Comparison of ENCODE assay signal across 26 cellular contexts in the genomic region with DNA sequence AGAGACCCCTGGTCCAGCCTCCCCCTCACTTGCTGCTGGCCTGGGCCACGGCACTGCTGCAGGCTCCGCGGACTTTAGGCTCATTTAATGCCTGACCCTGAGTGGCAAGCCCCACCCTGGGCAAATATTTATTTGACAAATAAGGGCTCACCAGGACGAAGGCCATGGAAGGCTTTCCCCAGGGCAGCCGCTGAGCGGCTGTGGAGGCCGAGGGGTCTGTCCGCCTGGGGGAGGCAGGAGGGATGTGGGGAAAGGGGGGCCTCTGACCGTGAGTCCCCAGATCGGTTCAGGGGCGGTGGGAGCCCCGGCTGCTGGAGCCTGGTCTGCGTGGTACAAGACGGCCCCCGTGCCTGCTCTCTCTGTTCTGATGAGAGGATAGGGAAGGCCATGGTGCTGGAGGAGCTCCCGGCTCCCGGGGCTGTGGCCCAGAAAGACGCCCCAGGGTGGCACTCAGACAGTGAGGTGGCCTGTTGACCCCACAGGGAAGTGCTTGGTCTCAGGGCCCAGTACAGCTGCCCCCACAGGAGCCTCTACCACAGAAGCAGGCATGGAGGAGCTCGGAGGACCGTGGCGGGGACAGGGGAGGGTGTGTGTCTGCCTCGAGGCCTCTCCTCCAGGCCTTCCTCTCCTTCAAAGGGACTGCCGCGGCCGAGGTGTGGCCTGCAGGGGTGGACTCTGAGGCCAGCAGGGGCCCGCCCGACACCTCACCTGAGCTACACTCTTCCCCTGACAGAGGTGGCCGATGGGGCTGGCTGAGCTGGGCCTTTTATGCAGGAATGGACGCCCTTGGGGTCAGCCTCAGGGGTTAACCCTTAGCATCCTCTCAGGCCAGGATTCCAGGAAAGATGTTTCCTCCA. TPM values are rescaled to one million over a fixed set of nuclear protein-coding genes. Genes with fewer than 3 reads are reported as not detected.
DNase-seq lines count a peak whose midpoint lies in the region; ATAC-seq and TF ChIP-seq lines count a peak whose summit lies in the region.
"Had no signal": no experiment of that assay in that cellular context is flagged by ENCODE, and none has a peak within 500 bp of the region (broad histone marks: within the 10 kb centered on the region; RNA-seq: fewer than 3 reads in every experiment).

No MANE protein-coding gene starts in this region.

- peak; percentile 70 for TF ChIP-seq EP300 in transverse colon (IDR thresholded peaks at IDR 0.05; ENCODE audit: low read depth)

- no peak overlapping the region for H3K27ac Mint-ChIP-seq in WTC11
- H3K27ac Mint-ChIP-seq: activated CD8-positive, alpha-beta T cell treated with anti-CD3 and anti-CD28 coated beads for 36 hours; activated naive CD4-positive, alpha-beta T cell treated with anti-CD3 and anti-CD28 coated beads for 36 hours; dendritic cell treated with granulocyte-macrophage colony-stimulating factor and Interleukin-4, amounts not matched to agents 40 ng/mL and 50 ng/mL, for 4 days; GM23338 had no signal

- CTCF ChIA-PET in WTC11 (lab: Charles Lee) (interaction anchor here (1.4 to 1.5 kb wide), 3 partner anchors 123 to 167 kb away, joined by 4 to 6 read pairs (median 5); no protein-coding TSS in a partner anchor), HEK293T (lab: Yijun Ruan, JAX) (no interaction called here)

- no peak for ATAC-seq in Right ventricle myocardium inferior
- ATAC-seq in left cardiac atrium, result no peak
- no peak for ATAC-seq in WTC11
- no peak for ATAC-seq in HG03432 (IDR thresholded peaks at IDR 0.05; ENCODE audit: unreplicated experiment)
- ATAC-seq: activated CD8-positive, alpha-beta T cell treated with anti-CD3 and anti-CD28 coated beads for 36 hours; activated T-cell treated with anti-CD3 and anti-CD28 coated beads, Interleukin-2, amount 50 U/mL, for 4 hours; GM23338; SK-N-SH treated with all-trans-retinoic acid at 6 μM for 48 hours had no signal

- no peaks in the 10 kb centered on the region for H3K4me1 Mint-ChIP-seq in WTC11

- H2AK5ac ChIP-seq in mesenchymal stem cell (ENCODE audit: low read length, severe bottlenecking), result peak overlapping the region; percentile 15

- no peak overlapping the region for H2BK12ac ChIP-seq in mesenchymal stem cell (ENCODE audit: low read length in 2 of 2)

- H3K36me3 ChIP-seq in mesenchymal stem cell (ENCODE audit: control insufficient read depth in 1 of 2, insufficient read depth in 2 of 2, low read depth in 1 of 2, low read length in 2 of 2) (peaks cover 0 to 7% of the 10 kb centered on the region in 2 experiments), transverse colon (no peaks in the 10 kb centered on the region)
- H3K36me3 ChIP-seq: cardiac muscle cell had no signal

- H3K9me3 ChIP-seq in mesenchymal stem cell (ENCODE audit: control insufficient read depth, low read length) (no peaks in the 10 kb centered on the region), transverse colon (no peaks in the 10 kb centered on the region)
- H3K9me3 ChIP-seq: A549 had no signal

- H3K4ac ChIP-seq in mesenchymal stem cell (ENCODE audit: low read depth in 1 of 2, low read length in 2 of 2), result no peak overlapping the region

- no peak overlapping the region for H3K4me2 ChIP-seq in mesenchymal stem cell (ENCODE audit: low read length, poor library complexity, severe bottlenecking)
- H3K4me2 ChIP-seq: A549, GM23338, KMS-11 had no signal

- H3K27me3 Mint-ChIP-seq in WTC11 (ENCODE audit: low read depth), result no peaks in the 10 kb centered on the region; the same call in 1 of the 2 replicates

- H3K36me3 Mint-ChIP-seq in WTC11, result no peaks in the 10 kb centered on the region

- no peak overlapping the region for H2BK15ac ChIP-seq in mesenchymal stem cell (ENCODE audit: low read depth, poor library complexity, severe bottlenecking)

- no peak overlapping the region for H3K14ac ChIP-seq in mesenchymal stem cell (ENCODE audit: low read length in 2 of 2)

- intact Hi-C loops in Right ventricle myocardium inferior (cut with DNase I), result loop anchor here (5.0 kb wide), 2 partner anchors 107 to 127 kb away; partner anchors contain the start of genes B3GALT6 and SDF4
- intact Hi-C loops in left cardiac atrium (cut with DNase I), result no loop called here
- intact Hi-C loops in transverse colon (cut with DNase I; ENCODE audit: low total_unique reads), result no loop called here

- H4K8ac ChIP-seq in mesenchymal stem cell (ENCODE audit: low read length), result no peak overlapping the region

- H3K4me1 ChIP-seq in mesenchymal stem cell (ENCODE audit: control insufficient read depth, insufficient read depth, low read depth, low read length) (peaks cover 44% of the 10 kb centered on the region), transverse colon (peaks cover 10 to 51% (median 39%) of the 10 kb centered on the region in 4 donors)

- peaks cover 9% of the 10 kb centered on the region for H3K9me3 Mint-ChIP-seq in WTC11
- H3K9me3 Mint-ChIP-seq: activated naive CD4-positive, alpha-beta T cell treated with anti-CD3 and anti-CD28 coated beads for 36 hours; activated T-cell treated with anti-CD3 and anti-CD28 coated beads, Interleukin-2, amount 50 U/mL, for 4 hours; neural crest cell had no signal

- H4K91ac ChIP-seq in mesenchymal stem cell (ENCODE audit: low read length), result no peak overlapping the region

- H2BK5ac ChIP-seq in mesenchymal stem cell (ENCODE audit: low read depth, low read length, poor library complexity, severe bottlenecking), result no peak overlapping the region

- H2BK120ac ChIP-seq in mesenchymal stem cell (ENCODE audit: low read depth, low read length), result no peak overlapping the region

- H3K4me3 ChIP-seq in mesenchymal stem cell (ENCODE audit: insufficient read depth in 1 of 2, low read depth in 1 of 2, low read length in 2 of 2), result no peak overlapping the region
- peak overlapping the region in 2 of 4 donors; percentile 13 to 16 for H3K4me3 ChIP-seq in transverse colon
- H3K4me3 ChIP-seq: A549, cardiac muscle cell, GM23338 had no signal

- H3K27me3 ChIP-seq in mesenchymal stem cell (ENCODE audit: control insufficient read depth in 1 of 2, insufficient read depth in 1 of 2, low read length in 2 of 2) (peaks cover 0 to 37% of the 10 kb centered on the region in 2 experiments), transverse colon (peaks cover 4% of the 10 kb centered on the region)

- no peak overlapping the region for H3K27ac ChIP-seq in mesenchymal stem cell (ENCODE audit: low read length, poor library complexity, severe bottlenecking)
- H3K27ac ChIP-seq in transverse colon, result peak overlapping the region; percentile 84 to 93 (median 92)
- H3K27ac ChIP-seq: A549, cardiac muscle cell, KMS-11 had no signal

- H3K9ac ChIP-seq in mesenchymal stem cell (ENCODE audit: low read length), result no peak overlapping the region
- H3K9ac ChIP-seq: KMS-11 had no signal

- peak; percentile 45 for DNase-seq in Right ventricle myocardium inferior (ENCODE audit: missing footprints)
- no peak for DNase-seq in left cardiac atrium
- DNase-seq in WTC11 (ENCODE audit: low spot score), result peak; percentile 10
- no peak for DNase-seq in mesenchymal stem cell
- peak; percentile 92 for DNase-seq in transverse colon
- no peak for DNase-seq in HEK293T (ENCODE audit: extremely low spot score)
- no peak for DNase-seq in nucleus accumbens (lab: John Stamatoyannopoulos, UW)
- DNase-seq: activated naive CD4-positive, alpha-beta T cell treated with anti-CD3 and anti-CD28 coated beads for 36 hours; activated T-cell treated with anti-CD3 and anti-CD28 coated beads, Interleukin-2, amount 50 U/mL, for 4 hours; amygdala; hippocampal formation; mesendoderm; NCI-H2029; substantia nigra had no signal

- 91% methylated on average over 29 of the region's 29 CpGs for WGBS in mesenchymal stem cell
- 54% methylated on average over 28 of the region's 29 CpGs; no CpG with 5 or more reads in 1 of the 2 donors for WGBS in transverse colon (ENCODE audit: low coverage in 1 of 2), 2 donors

- no peak overlapping the region for H2AFZ ChIP-seq in mesenchymal stem cell (ENCODE audit: low read depth, low read length)
- H2AFZ ChIP-seq: GM23338 had no signal

- in situ Hi-C loops in transverse colon (cut with MboI; ENCODE audit: low pct_ligation_motif_present in 1 of 4, low pct_unique_long_range_greater_than_20kb in 1 of 4, low sequenced_read_pairs in 3 of 4), result loop anchor here in 1 of 4 donors (25.0 kb wide), 1 partner anchor 137 kb away; the partner anchor contains the start of gene UBE2J2

- no peak overlapping the region for H3K18ac ChIP-seq in mesenchymal stem cell (ENCODE audit: low read depth in 1 of 2, low read length in 2 of 2)

- TF ChIP-seq CTCF in WTC11 (IDR thresholded peaks at IDR 0.05), result no peak
- TF ChIP-seq CTCF in transverse colon (IDR thresholded peaks at IDR 0.05), result no peak

- TF ChIP-seq POLR2A in transverse colon (IDR thresholded peaks at IDR 0.05), result peak; percentile 78

- POLR2A ChIA-PET in WTC11 (lab: Charles Lee) (no interaction called here), HEK293T (lab: Yijun Ruan, JAX) (interaction anchor here (1.0 kb wide), 1 partner anchor 106 kb away, joined by 3 read pairs; no protein-coding TSS in a partner anchor)

- H3K79me1 ChIP-seq in mesenchymal stem cell (replicated peaks; ENCODE audit: low read length, poor library complexity, severe bottlenecking), result no peaks in the 10 kb centered on the region

- no peak overlapping the region for H3K23ac ChIP-seq in mesenchymal stem cell (ENCODE audit: low read length in 2 of 2)

- H3K4me3 Mint-ChIP-seq in WTC11, result no peak overlapping the region
- H3K4me3 Mint-ChIP-seq: activated CD8-positive, alpha-beta T cell treated with anti-CD3 and anti-CD28 coated beads for 36 hours; activated naive CD4-positive, alpha-beta T cell treated with anti-CD3 and anti-CD28 coated beads for 36 hours; activated T-cell treated with anti-CD3 and anti-CD28 coated beads, Interleukin-2, amount 50 U/mL, for 4 hours; dendritic cell treated with granulocyte-macrophage colony-stimulating factor and Interleukin-4, amounts not matched to agents 40 ng/mL and 50 ng/mL, for 4 days; GM23338 had no signal

TF ChIP-seq in HEK293T, 16 proteins besides CTCF, POLR2A, EP300 and RAD21 (continues in another document):
- TF ChIP-seq ARNT (IDR thresholded peaks at IDR 0.05) (no peak), ELF4 (IDR thresholded peaks at IDR 0.05) (no peak), LEF1 (IDR thresholded peaks at IDR 0.05; ENCODE audit: borderline replicate concordance) (no peak)

RNA-seq across cellular contexts. Expression of gene C1orf159, which starts 9.1 kb away (rescaled TPM):
- total RNA-seq in Right ventricle myocardium inferior (2.9 TPM), left cardiac atrium (1 to 10 TPM; 5.3 to 6.1 TPM), WTC11 (2021) (13.9 to 17.8 TPM (median 14.0 TPM) in 3 replicates), transverse colon (100 to 1,000 TPM in 1 of 4 donors, 10 to 100 TPM in 3; 23.6 to 108 (median 47.3) TPM)
- polyA plus RNA-seq in mesenchymal stem cell (2013, experiment 1 of 2), result 7.6 TPM
- polyA plus RNA-seq in mesenchymal stem cell (2013, experiment 2 of 2), result 7.7 TPM

RNA-seq across cellular contexts. Expression of gene TTLL10, which starts 48.7 kb away (rescaled TPM):
- total RNA-seq in Right ventricle myocardium inferior, result 0.24 TPM
- not detected for total RNA-seq in left cardiac atrium
- 0.78 to 1.1 TPM (median 1.1 TPM) in 3 replicates for total RNA-seq in WTC11 (2021)
- not detected for polyA plus RNA-seq in mesenchymal stem cell (2013, experiment 1 of 2)
- not detected for polyA plus RNA-seq in mesenchymal stem cell (2013, experiment 2 of 2)
- total RNA-seq in transverse colon, result under 1 TPM in 2 of 4 donors, not detected in 2; 0.40 to 0.48 TPM
- total RNA-seq: activated CD8-positive, alpha-beta T cell treated with anti-CD3 and anti-CD28 coated beads for 36 hours; activated naive CD4-positive, alpha-beta T cell treated with anti-CD3 and anti-CD28 coated beads for 36 hours; activated T-cell treated with anti-CD3 and anti-CD28 coated beads, Interleukin-2, amount 50 U/mL, for 4 hours; cardiac muscle cell; G401; neural crest cell; RPMI7951 had no signal
- polyA plus RNA-seq: A549, BJ, GM23338 had no signal

RNA-seq across cellular contexts. Expression of gene RNF223, which starts 50.9 kb away (rescaled TPM):
- total RNA-seq in Right ventricle myocardium inferior (not detected), left cardiac atrium (not detected), WTC11 (2021) (not detected in 3 replicates), transverse colon (1 to 10 TPM; 3.0 to 7.5 (median 5.0) TPM)
- polyA plus RNA-seq in mesenchymal stem cell (2013, experiment 1 of 2), result not detected
- not detected for polyA plus RNA-seq in mesenchymal stem cell (2013, experiment 2 of 2)
- total RNA-seq: activated CD8-positive, alpha-beta T cell treated with anti-CD3 and anti-CD28 coated beads for 36 hours; activated naive CD4-positive, alpha-beta T cell treated with anti-CD3 and anti-CD28 coated beads for 36 hours; GM23338; neural crest cell; RPMI7951 had no signal
- polyA plus RNA-seq: BJ, cardiac muscle cell, GM23338 had no signal

Comparison
In these comparisons a context has a peak if more than half of its experiments do, and no peak if none do; other contexts are left out.
1. DNase-seq: peak in Right ventricle myocardium inferior (single experiment), WTC11 (single experiment) and transverse colon (single experiment); none in left cardiac atrium (single experiment), mesenchymal stem cell (single experiment), HEK293T (single experiment) and nucleus accumbens (0 of 56).